Comparison of ENCODE assay signal across 9 cellular contexts in the genomic region with DNA sequence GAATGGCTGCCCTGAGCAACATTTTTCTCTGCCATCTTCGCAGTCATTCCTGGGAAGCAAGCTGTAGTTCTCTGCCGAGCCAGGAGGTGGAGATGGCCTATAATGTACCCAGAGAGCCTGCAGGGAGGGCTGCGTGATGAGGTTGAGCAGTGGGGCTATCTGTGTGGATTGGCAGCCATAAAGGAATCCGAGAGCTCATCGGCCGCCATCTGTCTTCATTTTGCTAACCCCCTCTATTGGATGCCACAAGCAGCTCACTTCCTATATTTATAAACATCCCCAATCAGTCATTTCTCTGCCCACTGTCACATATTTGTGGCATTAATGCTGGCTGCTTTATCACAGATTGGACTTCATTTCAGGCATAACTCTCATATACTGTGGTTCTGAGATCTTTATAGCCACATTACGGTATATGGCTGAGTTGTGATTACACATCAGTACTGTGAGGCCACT.
DNase-seq lines count a peak whose midpoint lies in the region; ATAC-seq, FAIRE-seq and TF ChIP-seq lines count a peak whose summit lies in the region.
"Had no signal": no experiment of that assay in that cellular context is flagged by ENCODE, and none has a peak within 500 bp of the region (broad histone marks: within the 10 kb centered on the region; RNA-seq: fewer than 3 reads in every experiment).

No MANE protein-coding gene starts in this region.

- H3K4me1 Mint-ChIP-seq in MCF 10A (ENCODE audit: insufficient read depth, unreplicated experiment): no peaks in the 10 kb centered on the region

- FAIRE-seq in small intestine (lab: Jason Lieb, UNC): no peak
- FAIRE-seq: TTC549 had no signal

- POLR2A ChIA-PET in MCF 10A (lab: Yijun Ruan, JAX): no interaction called here

- TF ChIP-seq CTCF in dorsolateral prefrontal cortex (IDR thresholded peaks at IDR 0.05 in 54 of 56, conservative IDR thresholded peaks at IDR 0.05 in 2 of 56; ENCODE audit: low read depth in 1 of 56, partially characterized antibody in 56 of 56) (peak in 54 of 56 donors; percentile 20 to 73 (median 50)), MCF 10A (IDR thresholded peaks at IDR 0.05; ENCODE audit: unreplicated experiment) (no peak)

- intact Hi-C loops in dorsolateral prefrontal cortex (cut with DNase I) (loop anchor here in 1 of 2 donors (10.0 kb wide), 1 partner anchor 205 kb away; a partner anchor contains a TSS), left colon (cut with DNase I, micrococcal nuclease) (no loop called here), MCF 10A (cut with micrococcal nuclease) (no loop called here)

- H3K9me3 Mint-ChIP-seq in MCF 10A (ENCODE audit: unreplicated experiment): peaks cover 40% of the 10 kb centered on the region

- H3K27me3 ChIP-seq in dorsolateral prefrontal cortex (no peaks in the 10 kb centered on the region), small intestine (ENCODE audit: control insufficient read depth in 2 of 2, insufficient read depth in 2 of 2, low read length in 2 of 2) (peaks cover 0 to 2% of the 10 kb centered on the region in 2 donors)

- no peaks in the 10 kb centered on the region for H3K36me3 Mint-ChIP-seq in MCF 10A (ENCODE audit: insufficient read depth, unreplicated experiment)

- H3K4me1 ChIP-seq in small intestine (ENCODE audit: control insufficient read depth in 2 of 2, insufficient read depth in 1 of 2, low read depth in 1 of 2, low read length in 1 of 2): no peaks in the 10 kb centered on the region

- H3K27ac Mint-ChIP-seq in MCF 10A (ENCODE audit: low read depth, unreplicated experiment): no peak overlapping the region

- H3K27me3 Mint-ChIP-seq in MCF 10A (ENCODE audit: insufficient read depth, unreplicated experiment): no peaks in the 10 kb centered on the region

- no TSS peak for BruUV-seq in MCF 10A (replicated peaks; lab: Mats Ljungman, UMichigan)

- ATAC-seq in GM21526 (IDR thresholded peaks at IDR 0.05; ENCODE audit: low FRiP score, unreplicated experiment) (peak; percentile 81), HG03095 (IDR thresholded peaks at IDR 0.05; ENCODE audit: unreplicated experiment) (no peak), left colon (no peak)

- CTCF ChIA-PET in MCF 10A (lab: Yijun Ruan, JAX): interaction anchor here (0.6 to 1.3 kb wide), 6 partner anchors 36 to 515 kb away, joined by 3 to 4 read pairs (median 3); no protein-coding TSS in a partner anchor

- 31 to 56% (median 48%) methylated on average over 7 of the region's 7 CpGs for WGBS in small intestine, 3 donors

- DNase-seq in GM04504 (ENCODE audit: low read depth) (peak; percentile 30), NCI-H1105 treated with DMSO at 0.1 percent for 48 hours (lab: John Stamatoyannopoulos, UW) (peak; percentile 45), dorsolateral prefrontal cortex (peak in 4 of 10 donors; percentile 16 to 74 (median 56)), small intestine (peak; percentile 30), left colon (no peak), MCF 10A (ENCODE audit: unreplicated experiment) (no peak)

- H3K4me3 Mint-ChIP-seq in MCF 10A (ENCODE audit: unreplicated experiment): no peak overlapping the region

- no peak overlapping the region for H3K4me3 ChIP-seq in dorsolateral prefrontal cortex
- H3K4me3 ChIP-seq in small intestine (ENCODE audit: low read depth in 1 of 2, low read length in 2 of 2): no peak overlapping the region

- H3K36me3 ChIP-seq in small intestine (ENCODE audit: control insufficient read depth in 2 of 2, insufficient read depth in 2 of 2, low read length in 2 of 2): no peaks in the 10 kb centered on the region

- peak overlapping the region in 58 of 59 donors; percentile 23 to 100 (median 98) for H3K27ac ChIP-seq in dorsolateral prefrontal cortex
- H3K27ac ChIP-seq in small intestine (ENCODE audit: low read depth in 1 of 2, low read length in 1 of 2): no peak overlapping the region

- H3K9me3 ChIP-seq in small intestine (ENCODE audit: control insufficient read depth, low read depth): no peaks in the 10 kb centered on the region

Comparison
In these comparisons a context has a peak if more than half of its experiments do, and no peak if none do; other contexts are left out.
1. DNase-seq: peak in GM04504 (single experiment), NCI-H1105 treated with DMSO at 0.1 percent for 48 hours (single experiment) and small intestine (single experiment); none in left colon (0 of 2) and MCF 10A (single experiment).
2. H3K27ac ChIP-seq: peak in dorsolateral prefrontal cortex (58 of 59); none in small intestine (0 of 2).